ENCODE assay signal across 34 cellular contexts in the genomic region with DNA sequence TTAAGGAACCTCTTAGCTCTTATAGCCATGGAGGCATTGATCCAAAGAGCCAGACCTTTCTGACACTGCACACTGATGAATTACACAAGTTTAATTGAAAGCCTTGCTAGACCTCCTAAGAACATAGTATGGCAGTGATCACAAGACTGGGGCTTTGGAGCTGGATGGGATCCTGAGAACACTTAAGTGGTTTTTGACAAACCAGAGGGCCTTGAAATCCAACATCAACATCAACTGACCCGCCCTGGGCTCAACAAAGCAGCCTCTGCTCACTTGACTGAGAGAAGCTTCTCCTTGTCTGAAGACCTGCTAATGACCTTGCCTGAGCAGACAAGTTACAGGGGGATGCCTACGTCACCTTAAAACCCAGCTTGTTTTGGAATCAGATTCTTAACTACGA.
"Had no signal": no experiment of that assay in that cellular context is flagged by ENCODE, and none has a peak within 500 bp of the region (broad histone marks: within the 10 kb centered on the region; RNA-seq: fewer than 3 reads in every experiment).

No MANE protein-coding gene starts in this region.

- H3K4me3 ChIP-seq: MG63 had no signal

- H3K9me3 ChIP-seq: MG63 had no signal

- H3K36me3 ChIP-seq: MG63 had no signal

- H3K27me3 ChIP-seq: MG63 had no signal

- DNase-seq: Karpas-422, Kasumi-1, MG63, MM.1S, MV-4-11, NCI-H1048, NCI-H1092, NCI-H1092 treated with DMSO at 0.1 percent for 48 hours, NCI-H1105, NCI-H1105 treated with DMSO at 0.1 percent for 48 hours, NCI-H1417, NCI-H1417 treated with DMSO at 0.1 percent for 48 hours, NCI-H1436, NCI-H1436 treated with DMSO at 0.1 percent for 48 hours, NCI-H146, NCI-H1694, NCI-H1694 treated with DMSO at 0.1 percent for 48 hours, NCI-H187, NCI-H187 treated with DMSO at 0.1 percent for 48 hours, NCI-H1930, NCI-H2029, NCI-H2029 treated with DMSO at 0.1 percent for 48 hours, NCI-H2081, NCI-H2081 treated with DMSO at 0.1 percent for 48 hours, NCI-H2107, NCI-H2171, NCI-H2171 treated with DMSO at 0.1 percent for 48 hours, NCI-H2227 treated with DMSO at 0.1 percent for 48 hours, NCI-H226, NCI-H345, NCI-H446, NCI-H446 treated with DMSO at 0.1 percent for 48 hours, NCI-H510A, NCI-H510A treated with DMSO at 0.1 percent for 48 hours had no signal
